9 cellular contexts compared by ENCODE assay signal in genomic region chr3:58074126-58074715, GRCh38.
DNase-seq lines count a peak whose midpoint lies in the region; ATAC-seq, FAIRE-seq and TF ChIP-seq lines count a peak whose summit lies in the region.
"Had no signal": no experiment of that assay in that cellular context is flagged by ENCODE, and none has a peak within 500 bp of the region (broad histone marks: within the 10 kb centered on the region; RNA-seq: fewer than 3 reads in every experiment).

No MANE protein-coding gene starts in this region.

- H3K27ac Mint-ChIP-seq in effector memory CD8-positive, alpha-beta T cell, result no peak overlapping the region

- TF ChIP-seq EP300 in A549 (IDR thresholded peaks at IDR 0.05) (no peak), GM12878 (IDR thresholded peaks at IDR 0.05; ENCODE audit: borderline replicate concordance in 1 of 2, control insufficient read depth in 1 of 2, low read depth in 2 of 2, low read length in 2 of 2) (no peak)

- H3K4me1 ChIP-seq in A549, result peaks cover 91% of the 10 kb centered on the region
- H3K4me1 ChIP-seq in GM12878 (ENCODE audit: control insufficient read depth, insufficient read depth, low read length), result peaks cover 22% of the 10 kb centered on the region

- RAD21 ChIA-PET in GM12878 (lab: Charles Lee; ENCODE audit: unreplicated experiment), result interaction anchor here (0.5 to 4.8 kb wide), 15 partner anchors 11 to 1607 kb away, joined by 3 to 35 read pairs (median 6); partner anchors contain the start of genes ARHGEF3 and FLNB

- peak overlapping the region; percentile 32 for H3K9ac ChIP-seq in GM12878 (ENCODE audit: control insufficient read depth, insufficient read depth, low read length)

- in situ Hi-C loops in KBM-7 (cut with MboI; ENCODE audit: low pct_unique_long_range_greater_than_20kb, low sequenced_read_pairs), result no loop called here
- in situ Hi-C loops in GM12878 (cut with MboI), result no loop called here

- H3K27ac ChIP-seq in A549, result peak overlapping the region in 1 of 2 experiments; percentile 14; a peak in 2 of 6 replicates
- H3K27ac ChIP-seq in GM12878 (ENCODE audit: control insufficient read depth, insufficient read depth), result peak overlapping the region; percentile 45

- ATAC-seq in A549, result no peak
- peak; percentile 59 for ATAC-seq in GM18867 (IDR thresholded peaks at IDR 0.05; ENCODE audit: unreplicated experiment)
- peak; percentile 69 for ATAC-seq in GM12878
- ATAC-seq in GM19467 (IDR thresholded peaks at IDR 0.05; ENCODE audit: unreplicated experiment), result no peak
- no peak for ATAC-seq in Right ventricle myocardium inferior
- no peak for ATAC-seq in effector memory CD8-positive, alpha-beta T cell (replicated peaks)

- H3K9me3 Mint-ChIP-seq in effector memory CD8-positive, alpha-beta T cell, result no peaks in the 10 kb centered on the region

- H3K27me3 ChIP-seq in GM12878 (replicated peaks in 1 of 2; ENCODE audit: control insufficient read depth in 2 of 2, insufficient read depth in 2 of 2, low read length in 1 of 2), result no peaks in the 10 kb centered on the region

- 60% methylated on average over 4 of the region's 4 CpGs for WGBS in A549 (ENCODE audit: missing lambda C conversion rate)
- WGBS in GM12878 (ENCODE audit: insufficient coverage, insufficient replicate concordance, low lambda C conversion rate, missing lambda C conversion rate), result 6% methylated on average over 4 of the region's 4 CpGs

- TF ChIP-seq POLR2A in A549 (IDR thresholded peaks at IDR 0.05; ENCODE audit: low read length), result no peak
- no peak for TF ChIP-seq POLR2A in GM12878 (IDR thresholded peaks at IDR 0.05; ENCODE audit: low read depth, low read length)

- H3K36me3 Mint-ChIP-seq in effector memory CD8-positive, alpha-beta T cell (ENCODE audit: insufficient read depth), result peaks cover 10% of the 10 kb centered on the region

- POLR2A ChIA-PET in A549 (lab: Yijun Ruan, JAX) (no interaction called here), GM12878 (lab: Charles Lee) (interaction anchor here (0.6 to 2.1 kb wide), 8 partner anchors 32 to 312 kb away, joined by 3 to 5 read pairs (median 4); partner anchors contain the start of gene FLNB)

- no peaks in the 10 kb centered on the region for H3K9me3 ChIP-seq in A549
- no peaks in the 10 kb centered on the region for H3K9me3 ChIP-seq in GM12878 (replicated peaks; ENCODE audit: control insufficient read depth, insufficient read depth, low read length)

- no peak overlapping the region for H3K4me3 Mint-ChIP-seq in effector memory CD8-positive, alpha-beta T cell

- SMC1A ChIA-PET in GM12878 (lab: Charles Lee; ENCODE audit: uncharacterized antibody, unreplicated experiment), result interaction anchor here (0.7 to 3.8 kb wide), 19 partner anchors 10 to 677 kb away, joined by 3 to 33 read pairs (median 4); no protein-coding TSS in a partner anchor

- DNase-seq in A549 (ENCODE audit: low read depth in 1 of 2, low spot score in 1 of 2) (no peak), KBM-7 (peak; percentile 76), GM12878 (ENCODE audit: low read depth, low spot score) (no peak), Right ventricle myocardium inferior (ENCODE audit: missing footprints) (no peak), retina (no peak)
- no peak for DNase-seq in effector memory CD8-positive, alpha-beta T cell
- DNase-seq: NCI-H146 had no signal

- no peaks in the 10 kb centered on the region for H4K20me1 ChIP-seq in GM12878 (ENCODE audit: control insufficient read depth, insufficient read depth)

- BruUV-seq in GM12878 (replicated peaks; lab: Mats Ljungman, UMichigan), result no TSS peak

- H3K4me2 ChIP-seq in A549, result peak overlapping the region; percentile 5; the same call in 1 of the 3 replicates
- H3K4me2 ChIP-seq in GM12878 (ENCODE audit: control insufficient read depth, insufficient read depth), result peak overlapping the region; percentile 77

- TF ChIP-seq CTCF in A549 (IDR thresholded peaks at IDR 0.05) (no peak), GM12878 (IDR thresholded peaks at IDR 0.05 in 2 of 3, conservative IDR thresholded peaks at IDR 0.05 in 1 of 3; ENCODE audit: control insufficient read depth in 2 of 3, extremely low read depth in 1 of 3, insufficient read depth in 1 of 3, low read depth in 3 of 3, low read length in 3 of 3) (no peak)

- H3K36me3 ChIP-seq in GM12878 (ENCODE audit: control insufficient read depth in 2 of 2, insufficient read depth in 2 of 2, low read length in 1 of 2), result peaks cover 0 to 3% of the 10 kb centered on the region in 2 experiments; a peak in 3 of 4 replicates

- CTCF ChIA-PET in A549 (lab: Yijun Ruan, JAX), result interaction anchor here (0.9 kb wide), 1 partner anchor 102 kb away, joined by 3 read pairs; no protein-coding TSS in a partner anchor
- CTCF ChIA-PET in GM12878 (lab: Yijun Ruan, JAX), result interaction anchor here (0.8 to 3.2 kb wide), 7 partner anchors 11 to 92 kb away, joined by 3 to 10 read pairs (median 5); no protein-coding TSS in a partner anchor

- H3K27me3 Mint-ChIP-seq in effector memory CD8-positive, alpha-beta T cell, result no peaks in the 10 kb centered on the region

- no peaks in the 10 kb centered on the region for H3K79me2 ChIP-seq in GM12878 (ENCODE audit: control insufficient read depth, insufficient read depth, low read length)

- peak overlapping the region; percentile 19 for H2AFZ ChIP-seq in GM12878 (ENCODE audit: control insufficient read depth, low read depth, low read length)

- TF ChIP-seq RAD21 in A549 (conservative IDR thresholded peaks at IDR 0.05 in 1 of 2, IDR thresholded peaks at IDR 0.05 in 1 of 2) (no peak), GM12878 (IDR thresholded peaks at IDR 0.05; ENCODE audit: insufficient read depth, low read depth, low read length) (no peak)

- intact Hi-C loops in GM12878 (cut with micrococcal nuclease; ENCODE audit: unreplicated experiment), result loop anchor here (5.0 kb wide), 1 partner anchor 62 kb away; no protein-coding TSS in a partner anchor
- intact Hi-C loops in Right ventricle myocardium inferior (cut with DNase I), result no loop called here

- H3K4me1 Mint-ChIP-seq in effector memory CD8-positive, alpha-beta T cell (ENCODE audit: low read depth in 2 of 2), result peaks cover 4% of the 10 kb centered on the region in 2 donors

- FAIRE-seq in A549 (lab: Jason Lieb, UNC) (no peak), GM12878 (lab: Jason Lieb, UNC) (peak; percentile 54)

- no peak overlapping the region for H3K4me3 ChIP-seq in A549
- peak overlapping the region; percentile 45; the same call in 1 of the 2 replicates for H3K4me3 ChIP-seq in GM12878

TF ChIP-seq in A549, 52 proteins besides CTCF, POLR2A, EP300 and RAD21 (continues in another document):
- TF ChIP-seq FOSB (CRISPR knock-in tag; IDR thresholded peaks at IDR 0.05) (no peak), CBX8 (IDR thresholded peaks at IDR 0.05) (no peak), NPAS2 (CRISPR knock-in tag; IDR thresholded peaks at IDR 0.05; ENCODE audit: borderline replicate concordance) (no peak), HOXB13 (CRISPR knock-in tag; IDR thresholded peaks at IDR 0.05; ENCODE audit: low read depth) (no peak), CHD2 (IDR thresholded peaks at IDR 0.05; ENCODE audit: low read length, partially characterized antibody) (no peak), MYC (IDR thresholded peaks at IDR 0.05; ENCODE audit: borderline replicate concordance, low read length) (no peak), POLR2AphosphoS2 (conservative IDR thresholded peaks at IDR 0.05; ENCODE audit: low read length) (no peak), HES2 (IDR thresholded peaks at IDR 0.05) (no peak), ATOH8 (CRISPR knock-in tag; IDR thresholded peaks at IDR 0.05; ENCODE audit: low read depth) (no peak)

TF ChIP-seq in GM12878, 131 proteins besides CTCF, POLR2A, EP300 and RAD21 (continues in another document):
- TF ChIP-seq RUNX3 (IDR thresholded peaks at IDR 0.05; ENCODE audit: low read length), result peak; percentile 40
- TF ChIP-seq IKZF2 (IDR thresholded peaks at IDR 0.05), result peak; percentile 88 to 90
- TF ChIP-seq EED (IDR thresholded peaks at IDR 0.05; ENCODE audit: low read depth), result peak; percentile 57; the same call in 1 of the 2 replicates
- peak; percentile 95 for TF ChIP-seq SPI1 (IDR thresholded peaks at IDR 0.05; ENCODE audit: borderline replicate concordance, insufficient read depth, low read depth, low read length)
- TF ChIP-seq CBFB (IDR thresholded peaks at IDR 0.05; ENCODE audit: low read depth), result no peak
- peak; percentile 77 for TF ChIP-seq IKZF1 (conservative IDR thresholded peaks at IDR 0.05)
- TF ChIP-seq RCOR1 (conservative IDR thresholded peaks at IDR 0.05; ENCODE audit: low read depth, low read length), result peak; percentile 44; the same call in 1 of the 2 replicates
- TF ChIP-seq MEF2A (IDR thresholded peaks at IDR 0.05; ENCODE audit: insufficient read depth, low read depth, low read length), result peak; percentile 48; the same call in 1 of the 2 replicates
- TF ChIP-seq BMI1 (IDR thresholded peaks at IDR 0.05; ENCODE audit: borderline replicate concordance), result no peak
- peak; percentile 21; the same call in 1 of the 2 replicates for TF ChIP-seq GATAD2B (conservative IDR thresholded peaks at IDR 0.05; ENCODE audit: low read depth)
- 0 out of 2 replicates have a peak, but pooled peaks have one; percentile 5 for TF ChIP-seq BCL11A (IDR thresholded peaks at IDR 0.05; ENCODE audit: low read depth, low read length)
- 0 out of 2 replicates have a peak, but pooled peaks have one; percentile 43 for TF ChIP-seq DPF2 (IDR thresholded peaks at IDR 0.05)
- TF ChIP-seq MTA2 (IDR thresholded peaks at IDR 0.05; ENCODE audit: low read depth), result peak; percentile 47
- TF ChIP-seq TARDBP (IDR thresholded peaks at IDR 0.05; ENCODE audit: borderline replicate concordance), result no peak
- TF ChIP-seq RELB (IDR thresholded peaks at IDR 0.05; ENCODE audit: low read depth), result peak; percentile 66; the same call in 1 of the 2 replicates

Comparison
In these comparisons a context has a peak if more than half of its experiments do, and no peak if none do; other contexts are left out.
1. ATAC-seq: peak in GM18867 (single experiment) and GM12878 (single experiment); none in A549 (0 of 2), GM19467 (single experiment), Right ventricle myocardium inferior (single experiment) and effector memory CD8-positive, alpha-beta T cell (single experiment).
2. Of the 24 proteins assayed by ChIP-seq in both GM12878 and A549: peak only in GM12878: CHD2 and RCOR1; only in A549: none; in both: none; in neither: 22.